Comparison of ENCODE assay signal across 20 cellular contexts in the genomic region with DNA sequence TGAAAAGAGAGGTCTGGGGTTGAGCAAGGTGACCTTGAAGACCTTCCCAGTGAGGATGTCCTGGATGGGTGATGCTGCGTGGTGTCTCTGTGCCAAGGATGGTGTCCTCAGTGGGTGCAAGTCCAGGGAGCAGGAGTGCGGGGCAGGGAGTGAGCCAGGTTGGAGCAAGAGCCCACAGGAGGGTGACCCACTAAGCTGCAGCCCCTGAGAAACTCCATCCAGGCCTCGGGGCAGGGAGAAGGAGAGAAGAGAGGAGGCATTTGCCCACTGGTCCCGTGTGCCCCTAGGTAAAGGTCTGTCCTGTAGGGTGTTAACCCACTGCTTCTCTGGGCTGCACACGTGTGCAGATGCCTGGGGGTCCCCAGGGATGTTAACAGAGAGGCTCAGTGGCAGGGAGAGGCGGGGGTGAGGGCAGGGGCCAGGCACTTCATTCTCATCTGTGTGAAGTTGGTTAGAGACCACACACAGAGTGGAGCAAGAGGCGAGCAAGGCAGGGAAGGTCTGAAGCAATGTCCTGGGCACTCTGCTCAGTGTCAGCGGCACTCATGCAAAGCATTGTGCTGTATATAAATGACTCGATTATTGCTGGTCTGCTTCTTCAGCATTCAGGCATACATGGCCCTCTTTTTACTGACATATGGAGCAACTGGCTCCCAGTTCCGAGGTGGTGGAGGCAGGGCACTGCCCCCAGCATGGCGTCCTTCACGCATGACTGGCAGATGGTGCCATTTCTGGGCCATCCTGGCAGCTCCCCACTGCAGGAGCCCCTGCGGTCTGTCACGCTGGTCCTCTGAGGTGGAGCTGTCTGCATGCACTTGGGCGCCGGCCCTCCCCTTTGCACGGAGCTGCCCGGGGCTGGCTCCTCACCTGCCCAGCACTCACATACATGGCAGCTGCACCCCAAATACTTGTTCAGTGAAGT.
DNase-seq lines count a peak whose midpoint lies in the region; ATAC-seq and TF ChIP-seq lines count a peak whose summit lies in the region.
"Had no signal": no experiment of that assay in that cellular context is flagged by ENCODE, and none has a peak within 500 bp of the region (broad histone marks: within the 10 kb centered on the region; RNA-seq: fewer than 3 reads in every experiment).

No MANE protein-coding gene starts in this region.

- TF ChIP-seq POLR2A in stomach (IDR thresholded peaks at IDR 0.05) (no peak), transverse colon (IDR thresholded peaks at IDR 0.05) (no peak)

- H3K9me3 Mint-ChIP-seq in activated CD8-positive, alpha-beta memory T cell treated with anti-CD3 and anti-CD28 coated beads, Interleukin-2, amount 10 ng/mL, durations not matched to agents 7 days and 5 days (ENCODE audit: low read depth): no peaks in the 10 kb centered on the region
- H3K9me3 Mint-ChIP-seq: effector memory CD8-positive, alpha-beta T cell had no signal

- intact Hi-C loops in stomach (cut with DNase I; ENCODE audit: low total_unique reads) (no loop called here), transverse colon (cut with DNase I; ENCODE audit: low total_unique reads) (no loop called here)

- H3K27me3 ChIP-seq in RWPE2 (ENCODE audit: insufficient read depth, poor library complexity, severe bottlenecking) (no peaks in the 10 kb centered on the region), stomach (peaks cover 0 to 7% (median 0%) of the 10 kb centered on the region in 3 donors), transverse colon (no peaks in the 10 kb centered on the region)
- H3K27me3 ChIP-seq: pancreas, upper lobe of left lung had no signal

- DNase-seq in activated CD8-positive, alpha-beta memory T cell treated with anti-CD3 and anti-CD28 coated beads, Interleukin-2, amount 50 U/mL, for 4 hours: peak; percentile 7
- no peak for DNase-seq in activated CD8-positive, alpha-beta memory T cell treated with anti-CD3 and anti-CD28 coated beads, Interleukin-2, amount 10 ng/mL, durations not matched to agents 7 days and 5 days
- DNase-seq in RWPE2 (ENCODE audit: low spot score) (peak; percentile 37), left kidney (ENCODE audit: low read depth, low spot score) (peak; percentile 46), stomach (peak; percentile 23), foreskin melanocyte (no peak), transverse colon (no peak)
- DNase-seq: 8988T; activated CD4-positive, alpha-beta T cell treated with anti-CD3 and anti-CD28 coated beads, Interleukin-2, amount 50 U/mL, for 4 hours; activated naive CD8-positive, alpha-beta T cell treated with anti-CD3 and anti-CD28 coated beads, Interleukin-2, amount 50 U/mL, for 24 hours; activated T-cell treated with anti-CD3 and anti-CD28 coated beads, Interleukin-2, amount 50 U/mL, for 72 hours; DMS79 treated with DMSO at 0.1 percent for 48 hours; effector memory CD8-positive, alpha-beta T cell; hippocampal formation; kidney glomerular epithelial cell; NCI-H1092 treated with DMSO at 0.1 percent for 48 hours; small intestine had no signal

- no peak overlapping the region for H3K27ac Mint-ChIP-seq in activated CD8-positive, alpha-beta memory T cell treated with anti-CD3 and anti-CD28 coated beads, Interleukin-2, amount 10 ng/mL, durations not matched to agents 7 days and 5 days
- H3K27ac Mint-ChIP-seq: activated naive CD8-positive, alpha-beta T cell treated with anti-CD3 and anti-CD28 coated beads, Interleukin-2, amount 50 U/mL, for 24 hours; activated T-cell treated with anti-CD3 and anti-CD28 coated beads, Interleukin-2, amount 50 U/mL, for 72 hours; effector memory CD8-positive, alpha-beta T cell had no signal

- H3K27ac ChIP-seq in RWPE2 (ENCODE audit: poor library complexity, severe bottlenecking) (no peak overlapping the region), stomach (no peak overlapping the region), transverse colon (no peak overlapping the region)
- H3K27ac ChIP-seq: pancreas, upper lobe of left lung had no signal

- CTCF ChIA-PET in activated CD8-positive, alpha-beta memory T cell treated with anti-CD3 and anti-CD28 coated beads, Interleukin-2, amount 10 ng/mL, durations not matched to agents 7 days and 5 days (lab: Charles Lee): no interaction called here

- TF ChIP-seq CTCF in RWPE2 (IDR thresholded peaks at IDR 0.05; ENCODE audit: poor library complexity, severe bottlenecking): no peak
- no peak for TF ChIP-seq CTCF in stomach (IDR thresholded peaks at IDR 0.05)
- no peak for TF ChIP-seq CTCF in transverse colon (IDR thresholded peaks at IDR 0.05)

- no peak for ATAC-seq in activated CD8-positive, alpha-beta memory T cell treated with anti-CD3 and anti-CD28 coated beads, Interleukin-2, amount 10 ng/mL, durations not matched to agents 7 days and 5 days
- no peak for ATAC-seq in RWPE2 (ENCODE audit: low read depth)
- no peak for ATAC-seq in HG02970 (IDR thresholded peaks at IDR 0.05; ENCODE audit: low FRiP score, unreplicated experiment)
- ATAC-seq: activated naive CD8-positive, alpha-beta T cell treated with anti-CD3 and anti-CD28 coated beads, Interleukin-2, amount 50 U/mL, for 24 hours; activated T-cell treated with anti-CD3 and anti-CD28 coated beads, Interleukin-2, amount 50 U/mL, for 72 hours; effector memory CD8-positive, alpha-beta T cell; pancreas had no signal

- H3K36me3 Mint-ChIP-seq in activated CD8-positive, alpha-beta memory T cell treated with anti-CD3 and anti-CD28 coated beads, Interleukin-2, amount 10 ng/mL, durations not matched to agents 7 days and 5 days: no peaks in the 10 kb centered on the region

- TF ChIP-seq EP300 in stomach (IDR thresholded peaks at IDR 0.05) (no peak), transverse colon (IDR thresholded peaks at IDR 0.05; ENCODE audit: low read depth) (no peak)

- 79 to 92% (median 90%) methylated on average over 14 to 18 of the region's 18 CpGs for WGBS in stomach, 5 donors
- WGBS in transverse colon (ENCODE audit: low coverage in 1 of 2), 2 donors: 60 to 79% methylated on average over 1 to 17 of the region's 18 CpGs

- H3K36me3 ChIP-seq in RWPE2 (ENCODE audit: low read depth) (no peaks in the 10 kb centered on the region), stomach (no peaks in the 10 kb centered on the region), transverse colon (no peaks in the 10 kb centered on the region)
- H3K36me3 ChIP-seq: pancreas, upper lobe of left lung had no signal

- peaks cover 14% of the 10 kb centered on the region for H3K27me3 Mint-ChIP-seq in activated CD8-positive, alpha-beta memory T cell treated with anti-CD3 and anti-CD28 coated beads, Interleukin-2, amount 10 ng/mL, durations not matched to agents 7 days and 5 days

- H3K4me1 Mint-ChIP-seq in activated CD8-positive, alpha-beta memory T cell treated with anti-CD3 and anti-CD28 coated beads, Interleukin-2, amount 10 ng/mL, durations not matched to agents 7 days and 5 days: peaks cover 2% of the 10 kb centered on the region
- H3K4me1 Mint-ChIP-seq: activated naive CD8-positive, alpha-beta T cell treated with anti-CD3 and anti-CD28 coated beads, Interleukin-2, amount 50 U/mL, for 24 hours had no signal

- in situ Hi-C loops in transverse colon (cut with MboI; ENCODE audit: low pct_ligation_motif_present in 1 of 4, low pct_unique_long_range_greater_than_20kb in 1 of 4, low sequenced_read_pairs in 3 of 4): no loop called here

- H3K9me3 ChIP-seq in RWPE2 (ENCODE audit: severe bottlenecking) (no peaks in the 10 kb centered on the region), stomach (no peaks in the 10 kb centered on the region), transverse colon (no peaks in the 10 kb centered on the region)
- H3K9me3 ChIP-seq: pancreas, upper lobe of left lung had no signal

- H3K4me1 ChIP-seq in RWPE2 (ENCODE audit: insufficient read depth, poor library complexity, severe bottlenecking) (no peaks in the 10 kb centered on the region), stomach (no peaks in the 10 kb centered on the region), transverse colon (no peaks in the 10 kb centered on the region)
- H3K4me1 ChIP-seq: upper lobe of left lung had no signal

- H3K4me3 ChIP-seq in RWPE2 (ENCODE audit: severe bottlenecking): no peak overlapping the region
- no peak overlapping the region for H3K4me3 ChIP-seq in stomach
- H3K4me3 ChIP-seq in transverse colon: no peak overlapping the region
- H3K4me3 ChIP-seq: pancreas, upper lobe of left lung had no signal

- no peak overlapping the region for H3K4me3 Mint-ChIP-seq in activated CD8-positive, alpha-beta memory T cell treated with anti-CD3 and anti-CD28 coated beads, Interleukin-2, amount 10 ng/mL, durations not matched to agents 7 days and 5 days
- H3K4me3 Mint-ChIP-seq: activated naive CD8-positive, alpha-beta T cell treated with anti-CD3 and anti-CD28 coated beads, Interleukin-2, amount 50 U/mL, for 24 hours; activated T-cell treated with anti-CD3 and anti-CD28 coated beads, Interleukin-2, amount 50 U/mL, for 72 hours; effector memory CD8-positive, alpha-beta T cell had no signal

Comparison
In these comparisons a context has a peak if more than half of its experiments do, and no peak if none do; other contexts are left out.
1. DNase-seq: peak in activated CD8-positive, alpha-beta memory T cell treated with anti-CD3 and anti-CD28 coated beads, Interleukin-2, amount 50 U/mL, for 4 hours (single experiment), RWPE2 (single experiment), left kidney (single experiment) and stomach (single experiment); none in activated CD8-positive, alpha-beta memory T cell treated with anti-CD3 and anti-CD28 coated beads, Interleukin-2, amount 10 ng/mL, durations not matched to agents 7 days and 5 days (single experiment), foreskin melanocyte (single experiment) and transverse colon (single experiment).